1 cellular context compared by ENCODE assay signal in the genomic region with DNA sequence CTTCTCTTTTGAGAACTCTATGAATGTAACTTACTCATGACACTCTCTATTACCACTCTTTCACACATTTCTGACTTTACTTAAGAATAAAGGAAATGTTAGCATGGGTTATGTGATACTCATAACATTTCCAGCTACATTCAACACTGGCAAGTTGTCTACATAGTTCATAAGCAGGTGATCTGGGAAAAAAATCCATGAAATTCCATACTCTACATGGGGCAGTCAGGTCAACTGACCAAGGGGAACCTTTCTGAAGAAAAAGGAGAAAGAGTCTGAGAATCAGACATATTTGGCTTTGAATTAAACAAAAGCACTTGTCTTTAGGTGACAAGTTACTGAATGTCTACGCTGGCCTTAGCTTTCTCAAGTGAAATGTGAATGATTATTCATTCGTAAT.
TF ChIP-seq lines count a peak whose summit lies in the region.

No MANE protein-coding gene starts in this region.

TF ChIP-seq in Ishikawa, 13 proteins besides CTCF, POLR2A, EP300 and RAD21 (continued from another document):
- TF ChIP-seq, protein P1, sequence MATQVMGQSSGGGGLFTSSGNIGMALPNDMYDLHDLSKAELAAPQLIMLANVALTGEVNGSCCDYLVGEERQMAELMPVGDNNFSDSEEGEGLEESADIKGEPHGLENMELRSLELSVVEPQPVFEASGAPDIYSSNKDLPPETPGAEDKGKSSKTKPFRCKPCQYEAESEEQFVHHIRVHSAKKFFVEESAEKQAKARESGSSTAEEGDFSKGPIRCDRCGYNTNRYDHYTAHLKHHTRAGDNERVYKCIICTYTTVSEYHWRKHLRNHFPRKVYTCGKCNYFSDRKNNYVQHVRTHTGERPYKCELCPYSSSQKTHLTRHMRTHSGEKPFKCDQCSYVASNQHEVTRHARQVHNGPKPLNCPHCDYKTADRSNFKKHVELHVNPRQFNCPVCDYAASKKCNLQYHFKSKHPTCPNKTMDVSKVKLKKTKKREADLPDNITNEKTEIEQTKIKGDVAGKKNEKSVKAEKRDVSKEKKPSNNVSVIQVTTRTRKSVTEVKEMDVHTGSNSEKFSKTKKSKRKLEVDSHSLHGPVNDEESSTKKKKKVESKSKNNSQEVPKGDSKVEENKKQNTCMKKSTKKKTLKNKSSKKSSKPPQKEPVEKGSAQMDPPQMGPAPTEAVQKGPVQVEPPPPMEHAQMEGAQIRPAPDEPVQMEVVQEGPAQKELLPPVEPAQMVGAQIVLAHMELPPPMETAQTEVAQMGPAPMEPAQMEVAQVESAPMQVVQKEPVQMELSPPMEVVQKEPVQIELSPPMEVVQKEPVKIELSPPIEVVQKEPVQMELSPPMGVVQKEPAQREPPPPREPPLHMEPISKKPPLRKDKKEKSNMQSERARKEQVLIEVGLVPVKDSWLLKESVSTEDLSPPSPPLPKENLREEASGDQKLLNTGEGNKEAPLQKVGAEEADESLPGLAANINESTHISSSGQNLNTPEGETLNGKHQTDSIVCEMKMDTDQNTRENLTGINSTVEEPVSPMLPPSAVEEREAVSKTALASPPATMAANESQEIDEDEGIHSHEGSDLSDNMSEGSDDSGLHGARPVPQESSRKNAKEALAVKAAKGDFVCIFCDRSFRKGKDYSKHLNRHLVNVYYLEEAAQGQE (IDR thresholded peaks at IDR 0.05; ENCODE audit: low read depth): no peak
- TF ChIP-seq CEBPB (IDR thresholded peaks at IDR 0.05) (no peak), EGR1 (IDR thresholded peaks at IDR 0.05) (no peak), TAF1 (IDR thresholded peaks at IDR 0.05; ENCODE audit: low read depth) (no peak), TEAD4 (IDR thresholded peaks at IDR 0.05) (peak; percentile 92), CREB1 (IDR thresholded peaks at IDR 0.05; ENCODE audit: low read depth) (no peak), FOXM1 (IDR thresholded peaks at IDR 0.05; ENCODE audit: borderline replicate concordance, low read depth) (peak; percentile 97), TCF12 (IDR thresholded peaks at IDR 0.05; ENCODE audit: low read depth) (peak; percentile 94)
- TF ChIP-seq, protein P2, sequence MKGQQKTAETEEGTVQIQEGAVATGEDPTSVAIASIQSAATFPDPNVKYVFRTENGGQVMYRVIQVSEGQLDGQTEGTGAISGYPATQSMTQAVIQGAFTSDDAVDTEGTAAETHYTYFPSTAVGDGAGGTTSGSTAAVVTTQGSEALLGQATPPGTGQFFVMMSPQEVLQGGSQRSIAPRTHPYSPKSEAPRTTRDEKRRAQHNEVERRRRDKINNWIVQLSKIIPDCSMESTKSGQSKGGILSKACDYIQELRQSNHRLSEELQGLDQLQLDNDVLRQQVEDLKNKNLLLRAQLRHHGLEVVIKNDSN (IDR thresholded peaks at IDR 0.05): no peak; the same call in 1 of the 2 replicates
TF ChIP-seq in Ishikawa: peak in this region for 5.
